5 cellular contexts compared by ENCODE assay signal in genomic region chr4:47619691-47620090, GRCh38.
"Had no signal": no experiment of that assay in that cellular context is flagged by ENCODE, and none has a peak within 500 bp of the region (broad histone marks: within the 10 kb centered on the region; RNA-seq: fewer than 3 reads in every experiment).

No MANE protein-coding gene starts in this region.

- DNase-seq: H9, HCEC 1CT, IMR-90 had no signal

- H3K4me1 Mint-ChIP-seq: GM23338, H9 had no signal

- ATAC-seq: GM23338, K562 had no signal

- H3K9me3 Mint-ChIP-seq: GM23338 had no signal

- H3K4me3 Mint-ChIP-seq: GM23338, H9 had no signal

- H3K4me3 ChIP-seq: GM23338, K562 had no signal

- H3K27ac Mint-ChIP-seq: GM23338, H9 had no signal
